8 cellular contexts compared by ENCODE assay signal in the genomic region with DNA sequence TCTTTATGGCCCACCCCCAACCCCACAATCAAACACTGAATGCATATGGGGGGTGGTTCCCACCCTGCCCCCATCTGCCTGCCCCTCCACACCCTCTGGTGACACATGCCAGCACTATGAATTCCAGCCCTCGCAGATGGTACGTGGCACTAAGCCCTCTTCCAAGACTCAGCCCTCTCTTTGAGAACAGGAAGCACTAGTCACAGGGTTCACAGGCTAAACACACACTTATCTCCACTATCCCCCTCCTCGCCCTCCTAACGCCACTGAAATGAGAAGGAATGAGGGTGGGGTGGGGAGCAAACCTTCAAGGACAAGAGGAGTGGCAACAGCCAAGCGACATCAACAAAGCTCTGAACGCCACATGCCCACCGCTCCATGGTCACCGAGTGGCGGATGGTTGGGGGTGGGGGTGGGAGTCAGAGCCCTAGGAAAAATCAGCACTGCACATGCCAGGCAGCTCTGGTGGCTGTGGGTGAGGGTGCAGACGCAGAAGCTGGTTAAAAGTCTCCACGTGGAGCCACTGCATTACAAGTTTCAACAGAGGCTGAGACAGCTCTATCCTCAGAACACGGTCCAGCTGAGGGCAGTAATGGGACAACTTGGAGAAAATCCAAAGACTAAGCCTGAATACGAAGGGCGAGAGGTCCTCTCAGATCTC. TPM values are rescaled to one million over a fixed set of nuclear protein-coding genes. Genes with fewer than 3 reads are reported as not detected.
DNase-seq lines count a peak whose midpoint lies in the region; FAIRE-seq lines count a peak whose summit lies in the region.

No MANE protein-coding gene starts in this region.

- CTCF ChIA-PET in CD8-positive, alpha-beta memory T cell (lab: Charles Lee), result no interaction called here

- H3K27ac Mint-ChIP-seq in CD8-positive, alpha-beta memory T cell, result peak overlapping the region in 1 of 8 donors; percentile 38

- no peaks in the 10 kb centered on the region for H3K9me3 ChIP-seq in CD8-positive, alpha-beta memory T cell (ENCODE audit: low read length)
- no peaks in the 10 kb centered on the region for H3K9me3 ChIP-seq in HAP-1

- DNase-seq in HTR-8/SVneo (ENCODE audit: insufficient read length, low spot score) (peak; percentile 64), cerebellar cortex (ENCODE audit: low spot score) (peak; percentile 52), kidney tubule cell (ENCODE audit: low spot score) (peak; percentile 87), HAP-1 (ENCODE audit: low spot score in 2 of 2) (no peak), NCI-H2081 (lab: John Stamatoyannopoulos, UW) (no peak), retina (no peak)
- DNase-seq in CD8-positive, alpha-beta memory T cell, result no peak

- H3K4me1 Mint-ChIP-seq in CD8-positive, alpha-beta memory T cell, result peaks cover 0 to 1% (median 0%) of the 10 kb centered on the region in 3 donors

- H3K9me3 Mint-ChIP-seq in CD8-positive, alpha-beta memory T cell, result no peaks in the 10 kb centered on the region

- H3K36me3 Mint-ChIP-seq in CD8-positive, alpha-beta memory T cell, result peaks cover 6 to 58% (median 14%) of the 10 kb centered on the region in 3 donors

- POLR2A ChIA-PET in CD8-positive, alpha-beta memory T cell (lab: Charles Lee), result interaction anchor here (0.6 kb wide), 1 partner anchor 124 kb away, joined by 3 read pairs; no protein-coding TSS in a partner anchor

- H3K4me1 ChIP-seq in CD8-positive, alpha-beta memory T cell (ENCODE audit: insufficient read depth, low read length), result no peaks in the 10 kb centered on the region
- H3K4me1 ChIP-seq in HAP-1, result no peaks in the 10 kb centered on the region

- no peaks in the 10 kb centered on the region for H3K27me3 ChIP-seq in CD8-positive, alpha-beta memory T cell (ENCODE audit: insufficient read depth, low read length, poor library complexity, severe bottlenecking)
- H3K27me3 ChIP-seq in HAP-1 (ENCODE audit: low read depth), result no peaks in the 10 kb centered on the region

- H3K27me3 Mint-ChIP-seq in CD8-positive, alpha-beta memory T cell, result no peaks in the 10 kb centered on the region

- in situ Hi-C loops in HAP-1 (cut with MboI; ENCODE audit: low sequenced_read_pairs), result no loop called here

- no peak overlapping the region for H3K4me3 ChIP-seq in CD8-positive, alpha-beta memory T cell (ENCODE audit: low read length)
- no peak overlapping the region for H3K4me3 ChIP-seq in HAP-1

- H3K4me3 Mint-ChIP-seq in CD8-positive, alpha-beta memory T cell, result no peak overlapping the region

- H3K27ac ChIP-seq in temporal lobe (ENCODE audit: low read depth, low read length), result peak overlapping the region; percentile 97
- no peak overlapping the region for H3K27ac ChIP-seq in CD8-positive, alpha-beta memory T cell (ENCODE audit: low read depth, low read length)

- no peaks in the 10 kb centered on the region for H3K36me3 ChIP-seq in CD8-positive, alpha-beta memory T cell (ENCODE audit: insufficient read depth, low read length)
- no peaks in the 10 kb centered on the region for H3K36me3 ChIP-seq in HAP-1 (replicated peaks)

- FAIRE-seq in HTR-8/SVneo (lab: Jason Lieb, UNC), result peak; percentile 88

RNA-seq across cellular contexts. Expression of a gene that starts 33.6 kb away (rescaled TPM):
- 9.3 TPM for total RNA-seq in temporal lobe
- 10 to 100 TPM; 29.0 to 31.7 TPM for total RNA-seq in CD8-positive, alpha-beta memory T cell
- polyA plus RNA-seq in CD8-positive, alpha-beta memory T cell, result 23.4 TPM

RNA-seq across cellular contexts. Expression of a gene that starts 37.4 kb away (rescaled TPM):
- total RNA-seq in temporal lobe, result 2.0 TPM
- 1 to 10 TPM; 7.4 to 7.8 TPM for total RNA-seq in CD8-positive, alpha-beta memory T cell
- polyA plus RNA-seq in CD8-positive, alpha-beta memory T cell, result 4.6 TPM

RNA-seq across cellular contexts. Expression of a gene that starts 57.6 kb away (rescaled TPM):
- 20.9 TPM for total RNA-seq in temporal lobe
- total RNA-seq in CD8-positive, alpha-beta memory T cell, result 10 to 100 TPM; 33.0 to 34.1 TPM
- 5.6 TPM for polyA plus RNA-seq in CD8-positive, alpha-beta memory T cell

Comparison
In these comparisons a context has a peak if more than half of its experiments do, and no peak if none do; other contexts are left out.
1. DNase-seq: peak in HTR-8/SVneo (single experiment), cerebellar cortex (single experiment) and kidney tubule cell (single experiment); none in CD8-positive, alpha-beta memory T cell (0 of 5), HAP-1 (0 of 2), NCI-H2081 (0 of 2) and retina (single experiment).